In the genomic region with DNA sequence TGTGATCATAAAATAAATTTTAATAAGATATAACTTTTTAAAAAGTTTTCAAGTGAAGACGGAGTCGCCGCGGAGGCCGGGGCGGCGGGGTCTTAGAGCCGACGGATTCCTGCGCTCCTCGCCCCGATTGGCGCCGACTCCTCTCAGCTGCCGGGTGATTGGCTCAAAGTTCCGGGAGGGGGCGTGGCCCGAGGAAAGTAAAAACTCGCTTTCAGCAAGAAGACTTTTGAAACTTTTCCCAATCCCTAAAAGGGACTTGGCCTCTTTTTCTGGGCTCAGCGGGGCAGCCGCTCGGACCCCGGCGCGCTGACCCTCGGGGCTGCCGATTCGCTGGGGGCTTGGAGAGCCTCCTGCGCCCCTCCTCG, we compare ENCODE assay signal across 8 cellular contexts. TPM values are rescaled to one million over a fixed set of nuclear protein-coding genes. Genes with fewer than 3 reads are reported as not detected.
DNase-seq lines count a peak whose midpoint lies in the region; ATAC-seq, FAIRE-seq and TF ChIP-seq lines count a peak whose summit lies in the region.

TSS of gene FOXC2 (plus strand) at position 229 of the 365 bp plus-strand sequence. CDS start 507 bp downstream, outside the sequence.

- intact Hi-C loops in endothelial cell of umbilical vein (cut with micrococcal nuclease): loop anchor here (1.0 to 2.0 kb wide), 5 partner anchors 175 to 612 kb away; no protein-coding TSS in a partner anchor

- ATAC-seq in GM19328 (IDR thresholded peaks at IDR 0.05; ENCODE audit: unreplicated experiment): no peak
- no peak for ATAC-seq in GM21423 (IDR thresholded peaks at IDR 0.05; ENCODE audit: unreplicated experiment)

- peak; percentile 64 for DNase-seq in H54 (ENCODE audit: insufficient read length, low spot score)
- DNase-seq in activated CD4-positive, alpha-beta T cell treated with anti-CD3 and anti-CD28 coated beads, Interleukin-2, amount 50 U/mL, for 1 hour: peak; percentile 49
- peak; percentile 96 for DNase-seq in endothelial cell of umbilical vein (ENCODE audit: low read depth, low spot score)
- peak; percentile 92 for DNase-seq in mesenteric fat pad (ENCODE audit: low spot score)
- no peak for DNase-seq in DMS153 (lab: John Stamatoyannopoulos, UW)

- H3K36me3 ChIP-seq in endothelial cell of umbilical vein (ENCODE audit: control insufficient read depth in 2 of 2, extremely low read depth in 1 of 2, insufficient read depth in 2 of 2, low read length in 2 of 2): peaks cover 2 to 5% of the 10 kb centered on the region in 2 experiments
- no peaks in the 10 kb centered on the region for H3K36me3 ChIP-seq in thymus (ENCODE audit: control insufficient read depth, insufficient read depth)

- no peaks in the 10 kb centered on the region for H3K9me3 ChIP-seq in endothelial cell of umbilical vein (replicated peaks; ENCODE audit: control insufficient read depth, insufficient read depth, low read length)
- no peaks in the 10 kb centered on the region for H3K9me3 ChIP-seq in thymus (ENCODE audit: control insufficient read depth)

- FAIRE-seq in H54 (lab: Jason Lieb, UNC) (no peak), endothelial cell of umbilical vein (lab: Jason Lieb, UNC) (peak; percentile 84)

- no peak for TF ChIP-seq CTCF in endothelial cell of umbilical vein (IDR thresholded peaks at IDR 0.05; ENCODE audit: extremely low read depth in 1 of 2, insufficient read depth in 1 of 2, low read depth in 1 of 2, low read length in 2 of 2)

- WGBS in thymus: 2% methylated on average over 30 of the region's 30 CpGs

- no peaks in the 10 kb centered on the region for H3K27me3 ChIP-seq in endothelial cell of umbilical vein (ENCODE audit: control insufficient read depth in 2 of 2, insufficient read depth in 2 of 2, low read length in 2 of 2)
- peaks cover 82% of the 10 kb centered on the region for H3K27me3 ChIP-seq in thymus (ENCODE audit: control insufficient read depth, insufficient read depth)

- peaks cover 24% of the 10 kb centered on the region for H3K4me1 ChIP-seq in endothelial cell of umbilical vein (ENCODE audit: control insufficient read depth, extremely low read depth, insufficient read depth, low read length)
- H3K4me1 ChIP-seq in thymus (ENCODE audit: control insufficient read depth, insufficient read depth, low read length): peaks cover 6% of the 10 kb centered on the region

- H3K9me1 ChIP-seq in endothelial cell of umbilical vein (replicated peaks; ENCODE audit: control insufficient read depth, extremely low read depth, insufficient read depth, low read length): no peaks in the 10 kb centered on the region

- peak within 1 kb of the TSS; percentile 86 for H3K9ac ChIP-seq in endothelial cell of umbilical vein (replicated peaks; ENCODE audit: extremely low read depth, insufficient read depth, low read length)

- BruUV-seq in endothelial cell of umbilical vein (replicated peaks; lab: Mats Ljungman, UMichigan): no TSS peak

- peak within 1 kb of the TSS; percentile 98 for H3K4me2 ChIP-seq in endothelial cell of umbilical vein (ENCODE audit: insufficient read depth, low read length)

- CTCF ChIA-PET in endothelial cell of umbilical vein (lab: Charles Lee): interaction anchor here (0.8 to 10.4 kb wide), 8 partner anchors 95 to 731 kb away, joined by 3 to 283 read pairs (median 5); no protein-coding TSS in a partner anchor

- peak within 1 kb of the TSS; percentile 78 for H3K27ac ChIP-seq in endothelial cell of umbilical vein (ENCODE audit: insufficient read depth, low read depth, low read length)
- H3K27ac ChIP-seq in thymus (ENCODE audit: low read depth): no peak within 1 kb of the TSS

- dilution Hi-C loops in endothelial cell of umbilical vein (cut with MboI; ENCODE audit: extremely low pct_ligation_motif_present, low sequenced_read_pairs): no loop called here

- H3K4me3 ChIP-seq in endothelial cell of umbilical vein (replicated peaks in 1 of 3; ENCODE audit: insufficient read depth in 1 of 3, low read depth in 1 of 3, low read length in 3 of 3) (peak within 1 kb of the TSS; percentile 82 to 99 (median 94)), thymus (ENCODE audit: low read length) (peak within 1 kb of the TSS; percentile 47)

- peak within 1 kb of the TSS; percentile 30 for H2AFZ ChIP-seq in endothelial cell of umbilical vein (ENCODE audit: low read depth, low read length)

- POLR2A ChIA-PET in endothelial cell of umbilical vein (lab: Charles Lee): interaction anchor here (0.6 to 1.7 kb wide), 2 partner anchors 285 to 495 kb away, joined by 3 to 6 read pairs; no protein-coding TSS in a partner anchor

- peaks cover 63% of the 10 kb centered on the region for H3K79me2 ChIP-seq in endothelial cell of umbilical vein (ENCODE audit: control insufficient read depth, insufficient read depth, low read length)

- H4K20me1 ChIP-seq in endothelial cell of umbilical vein (replicated peaks; ENCODE audit: control insufficient read depth, extremely low read depth, insufficient read depth, low read length): no peaks in the 10 kb centered on the region

- TF ChIP-seq POLR2A in H54 (IDR thresholded peaks at IDR 0.05; ENCODE audit: low read depth, low read length): peak; percentile 56; the same call in 1 of the 2 replicates
- TF ChIP-seq POLR2A in endothelial cell of umbilical vein (IDR thresholded peaks at IDR 0.05; ENCODE audit: low read depth, low read length): peak; percentile 92

TF ChIP-seq in endothelial cell of umbilical vein, 7 proteins besides CTCF, POLR2A, EP300 and RAD21:
- TF ChIP-seq, protein P1, sequence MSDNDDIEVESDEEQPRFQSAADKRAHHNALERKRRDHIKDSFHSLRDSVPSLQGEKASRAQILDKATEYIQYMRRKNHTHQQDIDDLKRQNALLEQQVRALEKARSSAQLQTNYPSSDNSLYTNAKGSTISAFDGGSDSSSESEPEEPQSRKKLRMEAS (IDR thresholded peaks at IDR 0.05; ENCODE audit: insufficient read depth, insufficient read length): no peak
- peak; percentile 76 for TF ChIP-seq POLR2AphosphoS5 (IDR thresholded peaks at IDR 0.05; ENCODE audit: insufficient read depth, low read depth, low read length)
- TF ChIP-seq EZH2 (IDR thresholded peaks at IDR 0.05; ENCODE audit: borderline replicate concordance, low read depth, low read length, severe bottlenecking): no peak

RNA-seq across cellular contexts. Expression of gene FOXC2, which starts in this region (rescaled TPM):
- total RNA-seq in endothelial cell of umbilical vein (44.0 and 47.0 TPM in 2 replicates), mesenteric fat pad (0.42 TPM)
- polyA plus RNA-seq in endothelial cell of umbilical vein (7.2 and 7.7 TPM in 2 replicates), thymus (1.2 TPM)
- polyA plus RNA-seq in endothelial cell of umbilical vein (2011; cell fraction: cytosol; rRNA removed): 7.2 and 7.9 TPM in 2 replicates
- polyA plus RNA-seq in endothelial cell of umbilical vein (2011; cell fraction: nucleus; rRNA removed): 8.5 and 9.7 TPM in 2 replicates
- 54.1 and 60.0 TPM in 2 replicates for polyA plus RNA-seq in endothelial cell of umbilical vein (2012)
- polyA minus RNA-seq in endothelial cell of umbilical vein: 3.8 and 6.0 TPM in 2 replicates
- 3.3 TPM for polyA minus RNA-seq in endothelial cell of umbilical vein (2011; cell fraction: cytosol; rRNA and poly(A)+ RNA removed)
- polyA minus RNA-seq in endothelial cell of umbilical vein (2011; cell fraction: nucleus; rRNA and poly(A)+ RNA removed): 9.2 and 14.3 TPM in 2 replicates

Comparison
In these comparisons a context has a peak if more than half of its experiments do, and no peak if none do; other contexts are left out.
1. RNA of gene FOXC2 (total RNA-seq): 44.0 to 47.0 TPM in endothelial cell of umbilical vein; 0.42 TPM in mesenteric fat pad (single experiment); every median in the first group is over 10 times any median in the second.
2. Peak in DNase-seq in mesenteric fat pad; RNA of the gene not detected or under 1 TPM.